In the genomic region with DNA sequence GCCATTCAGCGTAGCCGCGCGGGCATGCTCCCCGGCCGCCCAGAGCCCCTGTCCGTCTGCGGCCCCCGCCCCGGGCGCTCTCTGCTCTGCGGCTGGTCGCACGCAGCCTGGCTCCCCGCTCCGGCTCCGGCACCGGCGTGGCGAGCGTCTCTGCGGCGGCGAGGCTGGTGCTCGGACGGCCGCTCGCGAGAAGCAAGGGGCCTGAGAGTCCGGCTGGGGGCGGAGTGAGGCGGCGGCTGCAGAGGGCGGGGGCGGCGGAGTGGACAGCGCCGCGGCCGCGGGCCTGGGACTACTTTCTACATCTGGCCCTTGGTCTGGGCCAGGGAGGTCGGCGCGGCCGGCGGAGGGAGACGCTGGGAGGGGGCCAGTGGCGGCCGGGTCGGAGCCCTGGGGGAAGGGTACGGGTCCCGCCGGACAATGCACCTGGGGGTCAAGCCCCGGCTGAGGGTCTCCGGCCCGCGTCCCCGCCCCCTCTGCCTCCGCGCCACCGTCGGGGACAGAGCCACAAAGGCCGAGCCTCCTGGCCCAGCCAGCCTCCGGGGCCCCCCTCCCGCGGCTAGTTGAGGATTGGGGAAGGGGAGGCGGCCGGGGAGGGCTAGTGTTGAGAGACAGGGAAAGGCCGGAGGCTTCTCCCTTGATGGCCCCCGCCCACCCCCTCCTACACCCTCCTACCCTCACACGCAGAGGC, we compare ENCODE assay signal across 8 cellular contexts. TPM values are rescaled to one million over a fixed set of nuclear protein-coding genes. Genes with fewer than 3 reads are reported as not detected.
DNase-seq lines count a peak whose midpoint lies in the region; ATAC-seq, FAIRE-seq and TF ChIP-seq lines count a peak whose summit lies in the region.

A gene with protein sequence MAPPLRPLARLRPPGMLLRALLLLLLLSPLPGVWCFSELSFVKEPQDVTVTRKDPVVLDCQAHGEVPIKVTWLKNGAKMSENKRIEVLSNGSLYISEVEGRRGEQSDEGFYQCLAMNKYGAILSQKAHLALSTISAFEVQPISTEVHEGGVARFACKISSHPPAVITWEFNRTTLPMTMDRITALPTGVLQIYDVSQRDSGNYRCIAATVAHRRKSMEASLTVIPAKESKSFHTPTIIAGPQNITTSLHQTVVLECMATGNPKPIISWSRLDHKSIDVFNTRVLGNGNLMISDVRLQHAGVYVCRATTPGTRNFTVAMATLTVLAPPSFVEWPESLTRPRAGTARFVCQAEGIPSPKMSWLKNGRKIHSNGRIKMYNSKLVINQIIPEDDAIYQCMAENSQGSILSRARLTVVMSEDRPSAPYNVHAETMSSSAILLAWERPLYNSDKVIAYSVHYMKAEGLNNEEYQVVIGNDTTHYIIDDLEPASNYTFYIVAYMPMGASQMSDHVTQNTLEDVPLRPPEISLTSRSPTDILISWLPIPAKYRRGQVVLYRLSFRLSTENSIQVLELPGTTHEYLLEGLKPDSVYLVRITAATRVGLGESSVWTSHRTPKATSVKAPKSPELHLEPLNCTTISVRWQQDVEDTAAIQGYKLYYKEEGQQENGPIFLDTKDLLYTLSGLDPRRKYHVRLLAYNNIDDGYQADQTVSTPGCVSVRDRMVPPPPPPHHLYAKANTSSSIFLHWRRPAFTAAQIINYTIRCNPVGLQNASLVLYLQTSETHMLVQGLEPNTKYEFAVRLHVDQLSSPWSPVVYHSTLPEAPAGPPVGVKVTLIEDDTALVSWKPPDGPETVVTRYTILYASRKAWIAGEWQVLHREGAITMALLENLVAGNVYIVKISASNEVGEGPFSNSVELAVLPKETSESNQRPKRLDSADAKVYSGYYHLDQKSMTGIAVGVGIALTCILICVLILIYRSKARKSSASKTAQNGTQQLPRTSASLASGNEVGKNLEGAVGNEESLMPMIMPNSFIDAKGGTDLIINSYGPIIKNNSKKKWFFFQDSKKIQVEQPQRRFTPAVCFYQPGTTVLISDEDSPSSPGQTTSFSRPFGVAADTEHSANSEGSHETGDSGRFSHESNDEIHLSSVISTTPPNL (minus strand): TSS at position 226 of the 688 bp plus-strand sequence. CDS start 221 bp downstream, at position 5.

- no peak for FAIRE-seq in GM12892 (lab: Jason Lieb, UNC)

- peak within 1 kb of the TSS; percentile 81 for H2AFZ ChIP-seq in ACC112 (ENCODE audit: low read length, unreplicated experiment)

- TF ChIP-seq CTCF in Peyer's patch (IDR thresholded peaks at IDR 0.05) (no peak), dorsolateral prefrontal cortex (IDR thresholded peaks at IDR 0.05 in 54 of 56, conservative IDR thresholded peaks at IDR 0.05 in 2 of 56; ENCODE audit: low read depth in 1 of 56, partially characterized antibody in 56 of 56) (no peak), right lobe of liver (IDR thresholded peaks at IDR 0.05) (no peak)

- peak; percentile 71 to 93 (median 80) for ATAC-seq in right lobe of liver
- ATAC-seq in GM19463 (IDR thresholded peaks at IDR 0.05; ENCODE audit: unreplicated experiment): no peak

- H3K27ac ChIP-seq in ACC112 (ENCODE audit: low read depth, low read length) (no peak within 1 kb of the TSS), Peyer's patch (peak within 1 kb of the TSS; percentile 22 to 66 (median 64)), dorsolateral prefrontal cortex (peak within 1 kb of the TSS in 34 of 59 donors; percentile 20 to 69 (median 42)), right lobe of liver (no peak within 1 kb of the TSS)

- no peaks in the 10 kb centered on the region for H3K9me3 ChIP-seq in Peyer's patch
- no peaks in the 10 kb centered on the region for H3K9me3 ChIP-seq in right lobe of liver

- peaks cover 6% of the 10 kb centered on the region for H3K79me2 ChIP-seq in ACC112 (ENCODE audit: control insufficient read depth, insufficient read depth, low read length, unreplicated experiment)

- intact Hi-C loops in dorsolateral prefrontal cortex (cut with DNase I) (no loop called here), right lobe of liver (cut with DNase I) (no loop called here)

- H3K4me1 ChIP-seq in ACC112 (ENCODE audit: control insufficient read depth, insufficient read depth, low read length, unreplicated experiment): peaks cover 5% of the 10 kb centered on the region
- peaks cover 0 to 13% (median 6%) of the 10 kb centered on the region in 4 donors for H3K4me1 ChIP-seq in Peyer's patch
- peaks cover 0 to 19% (median 0%) of the 10 kb centered on the region in 4 donors for H3K4me1 ChIP-seq in right lobe of liver

- TF ChIP-seq POLR2A in GM12892 (IDR thresholded peaks at IDR 0.05; ENCODE audit: low read depth, low read length): no peak
- no peak for TF ChIP-seq POLR2A in Peyer's patch (IDR thresholded peaks at IDR 0.05)
- TF ChIP-seq POLR2A in right lobe of liver (IDR thresholded peaks at IDR 0.05): no peak

- H3K27me3 ChIP-seq in ACC112 (ENCODE audit: insufficient read depth, low read length): no peaks in the 10 kb centered on the region
- no peaks in the 10 kb centered on the region for H3K27me3 ChIP-seq in Peyer's patch
- H3K27me3 ChIP-seq in dorsolateral prefrontal cortex: peaks cover 0 to 55% (median 37%) of the 10 kb centered on the region in 45 donors
- peaks cover 0 to 7% of the 10 kb centered on the region in 2 donors for H3K27me3 ChIP-seq in right lobe of liver

- H3K4me3 ChIP-seq in ACC112 (ENCODE audit: low read depth, low read length) (peak within 1 kb of the TSS; percentile 91), Peyer's patch (peak within 1 kb of the TSS; percentile 31 to 70 (median 56)), dorsolateral prefrontal cortex (peak within 1 kb of the TSS; percentile 51 to 84 (median 73)), right lobe of liver (peak within 1 kb of the TSS; percentile 52 to 62 (median 60))

- 0% methylated on average over 3 of the region's 71 CpGs for WGBS in right lobe of liver (ENCODE audit: insufficient coverage, low coverage, low lambda C conversion rate, missing lambda C conversion rate)

- H3K36me3 ChIP-seq in ACC112 (ENCODE audit: insufficient read depth, low read length) (no peaks in the 10 kb centered on the region), Peyer's patch (no peaks in the 10 kb centered on the region), right lobe of liver (no peaks in the 10 kb centered on the region)

- DNase-seq in GM12892 (ENCODE audit: insufficient read length) (peak; percentile 28), Peyer's patch (peak in 2 of 3 donors; percentile 53 to 55), dorsolateral prefrontal cortex (peak in 5 of 10 donors; percentile 3 to 53 (median 39)), right lobe of liver (peak; percentile 47 to 55 (median 52)), stromal cell of bone marrow (ENCODE audit: low read depth) (peak; percentile 38), RPMI8226 (no peak)

RNA-seq across cellular contexts. Expression of the gene that starts here (rescaled TPM):
- polyA plus RNA-seq in GM12892 (2012; ENCODE audit: missing spikeins): not detected
- 1 to 10 TPM in 1 of 4 donors, under 1 TPM in 2, not detected in 1; 0.19 to 6.6 (median 0.54) TPM for total RNA-seq in Peyer's patch
- 1 to 10 TPM in 118 of 120 experiments, under 1 TPM in 2; 0.94 to 7.0 (median 2.4) TPM for total RNA-seq in dorsolateral prefrontal cortex
- total RNA-seq in right lobe of liver: under 1 TPM; 0.06 to 0.22 (median 0.12) TPM

Comparison
In these comparisons a context has a peak if more than half of its experiments do, and no peak if none do; other contexts are left out.
1. Peak in DNase-seq, ATAC-seq and H3K4me3 ChIP-seq in right lobe of liver; RNA of the gene not detected or under 1 TPM.
2. H3K27ac ChIP-seq: peak in Peyer's patch (4 of 4) and dorsolateral prefrontal cortex (34 of 59); none in ACC112 (single experiment) and right lobe of liver (0 of 3).
3. Peak in every context shown above with its lines, with median percentiles within 50 percentile points of each other: H3K4me3 ChIP-seq.